27 cellular contexts compared by ENCODE assay signal in the genomic region with DNA sequence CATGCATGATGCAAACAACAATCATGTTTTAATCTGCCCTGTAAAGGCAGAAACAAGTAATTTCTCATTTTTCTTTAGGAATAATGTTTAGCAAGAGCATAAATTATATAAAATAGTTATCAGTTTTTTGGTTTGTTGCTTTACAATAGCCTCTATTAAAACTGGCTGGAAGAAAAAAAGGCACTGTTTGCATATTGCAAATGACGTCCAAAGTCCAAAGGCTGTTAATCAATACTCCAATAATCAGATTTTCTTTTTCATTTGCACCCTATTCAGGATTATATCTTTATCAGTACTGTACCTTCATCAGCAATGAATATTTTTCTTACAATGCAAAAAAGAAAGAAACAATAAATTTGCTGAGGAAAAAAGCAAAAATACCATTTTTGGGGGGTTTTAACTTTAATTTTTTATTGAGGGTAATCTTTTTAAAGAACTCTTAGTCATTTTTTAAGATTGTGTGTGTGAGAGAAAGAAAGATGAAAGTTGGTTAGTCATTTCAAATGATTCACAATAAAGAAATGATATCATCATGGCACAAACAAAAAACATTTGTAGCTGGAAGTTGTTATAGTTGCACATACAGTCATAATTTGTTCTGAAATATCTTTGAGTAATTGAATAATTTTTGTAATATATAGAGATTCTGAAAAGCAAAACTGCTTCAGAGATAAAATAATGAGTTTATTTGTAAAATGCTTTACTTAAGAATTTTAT. TPM values are rescaled to one million over a fixed set of nuclear protein-coding genes. Genes with fewer than 3 reads are reported as not detected.
DNase-seq lines count a peak whose midpoint lies in the region; ATAC-seq, FAIRE-seq and TF ChIP-seq lines count a peak whose summit lies in the region.
"Had no signal": no experiment of that assay in that cellular context is flagged by ENCODE, and none has a peak within 500 bp of the region (broad histone marks: within the 10 kb centered on the region; RNA-seq: fewer than 3 reads in every experiment).

No MANE protein-coding gene starts in this region.

- no peaks in the 10 kb centered on the region for H3K27me3 ChIP-seq in mesenchymal stem cell (ENCODE audit: control insufficient read depth in 1 of 2, insufficient read depth in 1 of 2, low read length in 2 of 2)
- H3K27me3 ChIP-seq: upper lobe of right lung had no signal

- H3K18ac ChIP-seq in mesenchymal stem cell (ENCODE audit: low read depth in 1 of 2, low read length in 2 of 2), result no peak overlapping the region

- no peaks in the 10 kb centered on the region for H3K79me1 ChIP-seq in mesenchymal stem cell (replicated peaks; ENCODE audit: low read length, poor library complexity, severe bottlenecking)

- H2AK5ac ChIP-seq in mesenchymal stem cell (ENCODE audit: low read length, severe bottlenecking), result no peak overlapping the region

- no peak for TF ChIP-seq POLR2A in H54 (IDR thresholded peaks at IDR 0.05; ENCODE audit: low read depth, low read length)

- TF ChIP-seq CTCF in epithelial cell of esophagus (IDR thresholded peaks at IDR 0.05; ENCODE audit: insufficient read depth, low read depth, low read length, missing control alignments), result no peak

- H3K4me3 ChIP-seq in epithelial cell of esophagus (ENCODE audit: low read length), result no peak overlapping the region
- H3K4me3 ChIP-seq in mesenchymal stem cell (ENCODE audit: insufficient read depth in 1 of 2, low read depth in 1 of 2, low read length in 2 of 2), result no peak overlapping the region
- H3K4me3 ChIP-seq: upper lobe of right lung had no signal

- H2AFZ ChIP-seq in mesenchymal stem cell (ENCODE audit: low read depth, low read length), result no peak overlapping the region

- WGBS in mesenchymal stem cell, result 100% methylated on average over 1 of the region's 1 CpG

- no peak overlapping the region for H2BK5ac ChIP-seq in mesenchymal stem cell (ENCODE audit: low read depth, low read length, poor library complexity, severe bottlenecking)

- no peak overlapping the region for H4K8ac ChIP-seq in mesenchymal stem cell (ENCODE audit: low read length)

- H3K9ac ChIP-seq in mesenchymal stem cell (ENCODE audit: low read length), result peak overlapping the region; percentile 53

- peaks cover 5% of the 10 kb centered on the region for H3K4me1 ChIP-seq in mesenchymal stem cell (ENCODE audit: control insufficient read depth, insufficient read depth, low read depth, low read length)

- H3K4me2 ChIP-seq in mesenchymal stem cell (ENCODE audit: low read length, poor library complexity, severe bottlenecking), result no peak overlapping the region

- H2BK12ac ChIP-seq in mesenchymal stem cell (ENCODE audit: low read length in 2 of 2), result no peak overlapping the region

- no peak overlapping the region for H3K27ac ChIP-seq in mesenchymal stem cell (ENCODE audit: low read length, poor library complexity, severe bottlenecking)
- H3K27ac ChIP-seq: upper lobe of right lung had no signal

- no peak for ATAC-seq in HG03565 (IDR thresholded peaks at IDR 0.05; ENCODE audit: unreplicated experiment)
- ATAC-seq: HCT116; naive thymus-derived CD4-positive, alpha-beta T cell; T-cell; upper lobe of right lung had no signal

- no peak overlapping the region for H3K23ac ChIP-seq in mesenchymal stem cell (ENCODE audit: low read length in 2 of 2)

- FAIRE-seq in RCC 7860 (lab: Jason Lieb, UNC), result no peak
- FAIRE-seq in H54 (lab: Jason Lieb, UNC), result no peak
- FAIRE-seq: HTR-8/SVneo had no signal

- H2BK120ac ChIP-seq in mesenchymal stem cell (ENCODE audit: low read depth, low read length), result no peak overlapping the region

- H3K14ac ChIP-seq in mesenchymal stem cell (ENCODE audit: low read length in 2 of 2), result no peak overlapping the region

- H3K36me3 ChIP-seq in mesenchymal stem cell (ENCODE audit: control insufficient read depth in 1 of 2, insufficient read depth in 2 of 2, low read depth in 1 of 2, low read length in 2 of 2), result no peaks in the 10 kb centered on the region
- H3K36me3 ChIP-seq: upper lobe of right lung had no signal

- no peak overlapping the region for H4K91ac ChIP-seq in mesenchymal stem cell (ENCODE audit: low read length)

- DNase-seq in AG08395 (ENCODE audit: low spot score) (peak; percentile 76), HT1080 (ENCODE audit: low read depth) (peak; percentile 11), epithelial cell of esophagus (ENCODE audit: low read depth) (peak; percentile 70), mesenchymal stem cell (no peak), RCC 7860 (ENCODE audit: low spot score) (no peak), NCI-H1694 treated with DMSO at 0.1 percent for 48 hours (lab: John Stamatoyannopoulos, UW) (no peak), H54 (ENCODE audit: insufficient read length, low spot score) (no peak)
- DNase-seq: ACHN; activated CD4-positive, alpha-beta T cell treated with anti-CD3 and anti-CD28 coated beads for 1 hour; activated naive CD4-positive, alpha-beta T cell treated with anti-CD3 and anti-CD28 coated beads, Interleukin-2, amount 50 U/mL, for 16 hours; activated T-cell treated with anti-CD3 and anti-CD28 coated beads, Interleukin-2, amount 50 U/mL, for 24 hours; aorta; central memory CD4-positive, alpha-beta T cell; Karpas-422; naive thymus-derived CD4-positive, alpha-beta T cell; NCI-H1930; NCI-H226; NCI-H774; occipital lobe; retina; SHP77; T-cell; upper lobe of right lung had no signal

- H3K9me3 ChIP-seq in mesenchymal stem cell (ENCODE audit: control insufficient read depth, low read length), result no peaks in the 10 kb centered on the region
- H3K9me3 ChIP-seq: upper lobe of right lung had no signal

- H3K4ac ChIP-seq in mesenchymal stem cell (ENCODE audit: low read depth in 1 of 2, low read length in 2 of 2), result no peak overlapping the region

- H2BK15ac ChIP-seq in mesenchymal stem cell (ENCODE audit: low read depth, poor library complexity, severe bottlenecking), result no peak overlapping the region

RNA-seq across cellular contexts. Expression of gene AKR1C2, which starts 44.4 kb away (rescaled TPM):
- total RNA-seq in HT1080 (2014; rRNA removed; shearing (Covaris generic)), result 1.5 and 2.0 TPM in 2 replicates
- polyA plus RNA-seq in HT1080 (2015; cell fraction: cytosol; rRNA removed), result 0.29 and 0.60 TPM in 2 replicates
- polyA plus RNA-seq in HT1080 (2015; cell fraction: nucleus; rRNA removed), result 0.25 and 0.61 TPM in 2 replicates
- 7.9 TPM for polyA plus RNA-seq in mesenchymal stem cell (2013, experiment 1 of 2)
- 7.5 TPM for polyA plus RNA-seq in mesenchymal stem cell (2013, experiment 2 of 2)
- total RNA-seq: G401 had no signal
- polyA plus RNA-seq: naive thymus-derived CD4-positive, alpha-beta T cell had no signal

RNA-seq across cellular contexts. Expression of gene AKR1C3, which starts 46.1 kb away (rescaled TPM):
- 5.1 and 11.0 TPM in 2 replicates for total RNA-seq in HT1080 (2014; rRNA removed; shearing (Covaris generic))
- 5.1 and 5.3 TPM in 2 replicates for polyA plus RNA-seq in HT1080 (2015; cell fraction: cytosol; rRNA removed)
- polyA plus RNA-seq in HT1080 (2015; cell fraction: nucleus; rRNA removed), result 6.9 and 9.5 TPM in 2 replicates
- 3.9 TPM for polyA plus RNA-seq in mesenchymal stem cell (2013, experiment 1 of 2)
- 5.0 TPM for polyA plus RNA-seq in mesenchymal stem cell (2013, experiment 2 of 2)
- total RNA-seq: G401 had no signal

Comparison
In these comparisons a context has a peak if more than half of its experiments do, and no peak if none do; other contexts are left out.
1. DNase-seq: peak in AG08395 (single experiment), HT1080 (single experiment) and epithelial cell of esophagus (single experiment); none in mesenchymal stem cell (single experiment), RCC 7860 (single experiment), NCI-H1694 treated with DMSO at 0.1 percent for 48 hours (single experiment) and H54 (single experiment).